ENCODE assay signal across 24 cellular contexts in the genomic region with DNA sequence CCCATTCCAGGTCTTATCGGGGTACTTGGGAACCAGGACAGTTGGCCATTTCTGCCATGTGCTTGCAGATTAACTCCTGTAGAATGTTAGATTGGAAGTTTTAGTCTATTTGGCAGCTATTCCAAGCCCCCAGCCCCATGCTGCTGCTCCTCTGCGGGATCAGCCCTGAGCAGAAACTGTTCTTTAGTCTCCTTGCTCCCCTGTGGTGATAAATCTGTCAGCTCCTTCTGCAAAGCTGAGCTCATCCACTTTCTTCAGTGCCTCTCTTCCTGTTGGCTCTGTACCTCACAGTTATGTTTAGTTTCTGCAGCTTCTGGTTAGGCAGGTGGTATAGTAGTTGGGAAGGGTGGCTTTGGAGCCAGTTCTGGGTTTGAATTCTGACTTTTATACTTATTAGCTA.
DNase-seq lines count a peak whose midpoint lies in the region; ATAC-seq and TF ChIP-seq lines count a peak whose summit lies in the region.
"Had no signal": no experiment of that assay in that cellular context is flagged by ENCODE, and none has a peak within 500 bp of the region (broad histone marks: within the 10 kb centered on the region; RNA-seq: fewer than 3 reads in every experiment).

No MANE protein-coding gene starts in this region.

- H3K9me3 ChIP-seq in HUES48 (ENCODE audit: control insufficient read depth, insufficient read depth, low read length) = no peaks in the 10 kb centered on the region
- H3K9me3 ChIP-seq in mesenchymal stem cell (ENCODE audit: control insufficient read depth, low read length) = no peaks in the 10 kb centered on the region
- H3K9me3 ChIP-seq: uterus had no signal

- H3K4me3 ChIP-seq in HUES48 (ENCODE audit: low read depth, low read length) (no peak overlapping the region), mesenchymal stem cell (ENCODE audit: insufficient read depth in 1 of 2, low read depth in 1 of 2, low read length in 2 of 2) (no peak overlapping the region)
- H3K4me3 ChIP-seq: uterus had no signal

- no peak overlapping the region for H2BK12ac ChIP-seq in mesenchymal stem cell (ENCODE audit: low read length in 2 of 2)

- H3K36me3 Mint-ChIP-seq in progenitor cell of endocrine pancreas (ENCODE audit: insufficient read depth) = no peaks in the 10 kb centered on the region
- H3K36me3 Mint-ChIP-seq: IgD-negative memory B cell; naive thymus-derived CD4-positive, alpha-beta T cell; stimulated activated memory B cell treated with anti-CD40 and anti-IgM and Interleukin-4, amounts not matched to agents 10 μg/mL and 1 μg/mL and 100 μg/mL, for 72 hours had no signal

- no peaks in the 10 kb centered on the region for H3K27me3 Mint-ChIP-seq in progenitor cell of endocrine pancreas
- H3K27me3 Mint-ChIP-seq: activated CD4-positive, alpha-beta T cell treated with anti-CD3 and anti-CD28 coated beads, Interleukin-2, amount 10 ng/mL, durations not matched to agents 7 days and 5 days; IgD-negative memory B cell; stimulated activated memory B cell treated with anti-CD40 and anti-IgM and Interleukin-4, amounts not matched to agents 10 μg/mL and 1 μg/mL and 100 μg/mL, for 72 hours had no signal

- no peak for TF ChIP-seq CTCF in progenitor cell of endocrine pancreas (IDR thresholded peaks at IDR 0.05; ENCODE audit: unreplicated experiment)

- no peaks in the 10 kb centered on the region for H3K27me3 ChIP-seq in HUES48 (ENCODE audit: control insufficient read depth, insufficient read depth, low read length)
- H3K27me3 ChIP-seq in mesenchymal stem cell (ENCODE audit: control insufficient read depth in 1 of 2, insufficient read depth in 1 of 2, low read length in 2 of 2) = no peaks in the 10 kb centered on the region
- H3K27me3 ChIP-seq: uterus had no signal

- no peak overlapping the region for H3K9ac ChIP-seq in HUES48 (ENCODE audit: low read depth, low read length)
- no peak overlapping the region for H3K9ac ChIP-seq in mesenchymal stem cell (ENCODE audit: low read length)

- no peak overlapping the region for H3K18ac ChIP-seq in mesenchymal stem cell (ENCODE audit: low read depth in 1 of 2, low read length in 2 of 2)

- H3K14ac ChIP-seq in mesenchymal stem cell (ENCODE audit: low read length in 2 of 2) = no peak overlapping the region

- 61% methylated on average over 2 of the region's 2 CpGs for WGBS in mesenchymal stem cell

- peak overlapping the region; percentile 8 for H3K27ac ChIP-seq in HUES48 (ENCODE audit: low read depth, low read length)
- H3K27ac ChIP-seq in mesenchymal stem cell (ENCODE audit: low read length, poor library complexity, severe bottlenecking) = no peak overlapping the region
- H3K27ac ChIP-seq: C4-2B, RWPE1, uterus had no signal

- no peaks in the 10 kb centered on the region for H3K79me1 ChIP-seq in mesenchymal stem cell (replicated peaks; ENCODE audit: low read length, poor library complexity, severe bottlenecking)

- no peak overlapping the region for H2AK5ac ChIP-seq in mesenchymal stem cell (ENCODE audit: low read length, severe bottlenecking)

- H3K4me1 ChIP-seq in HUES48 (ENCODE audit: control insufficient read depth, insufficient read depth, low read length) = peaks cover 17% of the 10 kb centered on the region
- H3K4me1 ChIP-seq in mesenchymal stem cell (ENCODE audit: control insufficient read depth, insufficient read depth, low read depth, low read length) = no peaks in the 10 kb centered on the region
- H3K4me1 ChIP-seq: uterus had no signal

- H4K91ac ChIP-seq in mesenchymal stem cell (ENCODE audit: low read length) = no peak overlapping the region

- H3K4ac ChIP-seq in mesenchymal stem cell (ENCODE audit: low read depth in 1 of 2, low read length in 2 of 2) = no peak overlapping the region

- no peak overlapping the region for H2BK15ac ChIP-seq in mesenchymal stem cell (ENCODE audit: low read depth, poor library complexity, severe bottlenecking)

- H2AFZ ChIP-seq in mesenchymal stem cell (ENCODE audit: low read depth, low read length) = no peak overlapping the region

- no peaks in the 10 kb centered on the region for H3K9me3 Mint-ChIP-seq in progenitor cell of endocrine pancreas (ENCODE audit: low read depth)
- H3K9me3 Mint-ChIP-seq: activated CD4-positive, alpha-beta T cell treated with anti-CD3 and anti-CD28 coated beads, Interleukin-2, amount 10 ng/mL, durations not matched to agents 7 days and 5 days; activated T-cell treated with anti-CD3 and anti-CD28 coated beads, Interleukin-2, amount 50 U/mL, for 72 hours; IgD-negative memory B cell; stimulated activated memory B cell treated with anti-CD40 and anti-IgM and Interleukin-4, amounts not matched to agents 10 μg/mL and 1 μg/mL and 100 μg/mL, for 72 hours had no signal

- no peak overlapping the region for H3K23ac ChIP-seq in mesenchymal stem cell (ENCODE audit: low read length in 2 of 2)

- H2BK120ac ChIP-seq in mesenchymal stem cell (ENCODE audit: low read depth, low read length) = no peak overlapping the region

- H3K4me3 Mint-ChIP-seq in progenitor cell of endocrine pancreas (ENCODE audit: low read depth) = no peak overlapping the region
- H3K4me3 Mint-ChIP-seq: activated CD4-positive, alpha-beta T cell treated with anti-CD3 and anti-CD28 coated beads, Interleukin-2, amount 10 ng/mL, durations not matched to agents 7 days and 5 days; activated T-cell treated with anti-CD3 and anti-CD28 coated beads, Interleukin-2, amount 50 U/mL, for 72 hours; IgD-negative memory B cell; naive thymus-derived CD4-positive, alpha-beta T cell; stimulated activated memory B cell treated with anti-CD40 and anti-IgM and Interleukin-4, amounts not matched to agents 10 μg/mL and 1 μg/mL and 100 μg/mL, for 72 hours had no signal

- H3K27ac Mint-ChIP-seq in progenitor cell of endocrine pancreas = no peak overlapping the region
- H3K27ac Mint-ChIP-seq: activated CD4-positive, alpha-beta T cell treated with anti-CD3 and anti-CD28 coated beads, Interleukin-2, amount 10 ng/mL, durations not matched to agents 7 days and 5 days; activated T-cell treated with anti-CD3 and anti-CD28 coated beads, Interleukin-2, amount 50 U/mL, for 72 hours; IgD-negative memory B cell; naive thymus-derived CD4-positive, alpha-beta T cell; stimulated activated memory B cell treated with anti-CD40 and anti-IgM and Interleukin-4, amounts not matched to agents 10 μg/mL and 1 μg/mL and 100 μg/mL, for 72 hours had no signal

- H4K8ac ChIP-seq in mesenchymal stem cell (ENCODE audit: low read length) = no peak overlapping the region

- no peaks in the 10 kb centered on the region for H3K36me3 ChIP-seq in HUES48 (ENCODE audit: control insufficient read depth, insufficient read depth, low read length)
- no peaks in the 10 kb centered on the region for H3K36me3 ChIP-seq in mesenchymal stem cell (ENCODE audit: control insufficient read depth in 1 of 2, insufficient read depth in 2 of 2, low read depth in 1 of 2, low read length in 2 of 2)
- H3K36me3 ChIP-seq: uterus had no signal

- no peak overlapping the region for H3K4me2 ChIP-seq in mesenchymal stem cell (ENCODE audit: low read length, poor library complexity, severe bottlenecking)

- no peaks in the 10 kb centered on the region for H3K4me1 Mint-ChIP-seq in progenitor cell of endocrine pancreas (ENCODE audit: low read depth)
- H3K4me1 Mint-ChIP-seq: activated CD4-positive, alpha-beta T cell treated with anti-CD3 and anti-CD28 coated beads, Interleukin-2, amount 10 ng/mL, durations not matched to agents 7 days and 5 days; IgD-negative memory B cell; naive thymus-derived CD4-positive, alpha-beta T cell; stimulated activated memory B cell treated with anti-CD40 and anti-IgM and Interleukin-4, amounts not matched to agents 10 μg/mL and 1 μg/mL and 100 μg/mL, for 72 hours had no signal

- peak; percentile 58 for DNase-seq in DMS 273 (lab: John Stamatoyannopoulos, UW; ENCODE audit: unreplicated experiment)
- DNase-seq in cerebellum (ENCODE audit: low spot score) = peak; percentile 26
- DNase-seq in mesenchymal stem cell = peak; percentile 16
- no peak for DNase-seq in stimulated activated naive CD4-positive, alpha-beta T cell treated with Interleukin-2 at 50 U/mL for 16 hours (lab: John Stamatoyannopoulos, UW)
- no peak for DNase-seq in progenitor cell of endocrine pancreas (ENCODE audit: low spot score, unreplicated experiment)
- DNase-seq in GF-D8 (lab: John Stamatoyannopoulos, UW) = no peak
- DNase-seq: activated CD4-positive, alpha-beta T cell treated with anti-CD3 and anti-CD28 coated beads, Interleukin-2, amount 10 ng/mL, durations not matched to agents 7 days and 5 days; activated naive CD4-positive, alpha-beta T cell treated with Interleukin-2 at 50 U/mL for 16 hours; activated T-cell treated with anti-CD3 and anti-CD28 coated beads, Interleukin-2, amount 50 U/mL, for 72 hours; amniotic stem cell; glutamatergic neuron; naive thymus-derived CD4-positive, alpha-beta T cell; NCI-H1105 treated with DMSO at 0.1 percent for 48 hours; NCI-H2081 treated with DMSO at 0.1 percent for 48 hours; stimulated activated CD4-positive, alpha-beta T cell treated with anti-CD3 and anti-CD28 coated beads, Interleukin-4, amount 100 ng/mL, for 1 hour; T-helper 2 cell; uterus had no signal

- H2BK5ac ChIP-seq in mesenchymal stem cell (ENCODE audit: low read depth, low read length, poor library complexity, severe bottlenecking) = no peak overlapping the region

- ATAC-seq in HG03135 (IDR thresholded peaks at IDR 0.05; ENCODE audit: unreplicated experiment) = no peak
- ATAC-seq: activated T-cell treated with anti-CD3 and anti-CD28 coated beads, Interleukin-2, amount 50 U/mL, for 72 hours; left lobe of liver; naive thymus-derived CD4-positive, alpha-beta T cell; stimulated activated memory B cell treated with anti-CD40 and anti-IgM and Interleukin-4, amounts not matched to agents 10 μg/mL and 1 μg/mL and 100 μg/mL, for 72 hours had no signal

Comparison
In these comparisons a context has a peak if more than half of its experiments do, and no peak if none do; other contexts are left out.
1. DNase-seq: peak in DMS 273 (single experiment), cerebellum (single experiment) and mesenchymal stem cell (single experiment); none in stimulated activated naive CD4-positive, alpha-beta T cell treated with Interleukin-2 at 50 U/mL for 16 hours (single experiment), progenitor cell of endocrine pancreas (single experiment) and GF-D8 (single experiment).